Comparison of ENCODE assay signal across 22 cellular contexts in the genomic region with DNA sequence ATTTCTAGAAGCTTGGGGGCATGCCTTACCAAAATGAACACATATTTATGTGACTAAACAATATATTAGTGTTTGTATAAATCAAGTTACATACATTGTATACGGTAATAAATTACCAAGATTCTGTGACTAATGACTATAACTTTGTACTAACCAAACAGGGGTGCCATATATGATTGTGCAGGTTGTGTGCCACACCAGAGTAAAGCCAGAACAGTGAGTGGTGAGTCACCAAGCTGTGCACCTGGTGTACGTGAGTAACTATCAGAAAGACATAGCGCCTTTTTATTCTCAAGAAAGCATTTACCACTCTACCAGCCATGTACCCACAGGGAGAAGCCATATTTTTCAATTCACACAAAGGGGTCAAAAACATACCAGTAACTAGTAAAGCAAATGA.
"Had no signal": no experiment of that assay in that cellular context is flagged by ENCODE, and none has a peak within 500 bp of the region (broad histone marks: within the 10 kb centered on the region; RNA-seq: fewer than 3 reads in every experiment).

No MANE protein-coding gene starts in this region.

- FAIRE-seq: colon, pancreas had no signal

- H3K27ac Mint-ChIP-seq: dendritic cell treated with granulocyte-macrophage colony-stimulating factor and Interleukin-4, amounts not matched to agents 40 ng/mL and 50 ng/mL, for 4 days; effector memory CD8-positive, alpha-beta T cell; naive thymus-derived CD8-positive, alpha-beta T cell; progenitor cell of endocrine pancreas; stimulated activated effector memory CD8-positive, alpha-beta T cell treated with anti-CD3 and anti-CD28 coated beads, Interleukin-12 subunit alpha, Interleukin-12 subunit beta, amount 100 ng/mL, for 72 hours had no signal

- H3K27ac ChIP-seq: heart left ventricle, pancreas, suprapubic skin, thyroid gland, upper lobe of left lung, uterus had no signal

- H3K4me2 ChIP-seq: smooth muscle cell had no signal

- H3K4me3 Mint-ChIP-seq: dendritic cell treated with granulocyte-macrophage colony-stimulating factor and Interleukin-4, amounts not matched to agents 40 ng/mL and 50 ng/mL, for 4 days; effector memory CD8-positive, alpha-beta T cell; naive thymus-derived CD8-positive, alpha-beta T cell; stimulated activated effector memory CD8-positive, alpha-beta T cell treated with anti-CD3 and anti-CD28 coated beads, Interleukin-12 subunit alpha, Interleukin-12 subunit beta, amount 100 ng/mL, for 72 hours had no signal

- H3K27me3 Mint-ChIP-seq: dendritic cell treated with granulocyte-macrophage colony-stimulating factor and Interleukin-4, amounts not matched to agents 40 ng/mL and 50 ng/mL, for 4 days; effector memory CD8-positive, alpha-beta T cell; naive thymus-derived CD8-positive, alpha-beta T cell; progenitor cell of endocrine pancreas had no signal

- H3K9me3 Mint-ChIP-seq: dendritic cell treated with granulocyte-macrophage colony-stimulating factor and Interleukin-4, amounts not matched to agents 40 ng/mL and 50 ng/mL, for 4 days had no signal

- ATAC-seq: effector memory CD8-positive, alpha-beta T cell; heart left ventricle; mucosa of descending colon; naive thymus-derived CD8-positive, alpha-beta T cell; pancreas; right cardiac atrium; stimulated activated effector memory CD8-positive, alpha-beta T cell treated with anti-CD3 and anti-CD28 coated beads, Interleukin-12 subunit alpha, Interleukin-12 subunit beta, amount 100 ng/mL, for 72 hours; stimulated activated naive CD8-positive, alpha-beta T cell treated with anti-CD3 and anti-CD28 coated beads, Interleukin-15, Interleukin-2, amounts not matched to agents 100 U/mL and 50 U/mL, for 24 hours had no signal

- H3K27me3 ChIP-seq: heart left ventricle, pancreas, suprapubic skin, thyroid gland, upper lobe of left lung, uterus had no signal

- H3K4me3 ChIP-seq: heart left ventricle, mucosa of descending colon, pancreas, smooth muscle cell, suprapubic skin, thyroid gland, upper lobe of left lung, uterus had no signal

- H3K4me1 Mint-ChIP-seq: naive thymus-derived CD8-positive, alpha-beta T cell; stimulated activated effector memory CD8-positive, alpha-beta T cell treated with anti-CD3 and anti-CD28 coated beads, Interleukin-12 subunit alpha, Interleukin-12 subunit beta, amount 100 ng/mL, for 72 hours had no signal

- H3K4me1 ChIP-seq: heart left ventricle, pancreas, suprapubic skin, thyroid gland, upper lobe of left lung, uterus had no signal

- H3K36me3 Mint-ChIP-seq: naive thymus-derived CD8-positive, alpha-beta T cell; stimulated activated effector memory CD8-positive, alpha-beta T cell treated with anti-CD3 and anti-CD28 coated beads, Interleukin-12 subunit alpha, Interleukin-12 subunit beta, amount 100 ng/mL, for 72 hours had no signal

- DNase-seq: effector memory CD8-positive, alpha-beta T cell; foreskin melanocyte; heart left ventricle; hippocampal formation; kidney glomerular epithelial cell; mucosa of descending colon; naive thymus-derived CD8-positive, alpha-beta T cell; occipital lobe; pancreas; right cardiac atrium; stimulated activated CD4-positive, alpha-beta T cell treated with anti-CD3 and anti-CD28 coated beads, Interleukin-2, amount 100 ng/mL, for 48 hours; stimulated activated CD8-positive, alpha-beta memory T cell treated with anti-CD3 and anti-CD28 coated beads, Interleukin-4, amount 100 ng/mL, for 48 hours; stimulated activated naive CD8-positive, alpha-beta T cell treated with anti-CD3 and anti-CD28 coated beads, Interleukin-15, Interleukin-2, amounts not matched to agents 100 U/mL and 50 U/mL, for 24 hours; thyroid gland; upper lobe of left lung; uterus had no signal

- H3K9me3 ChIP-seq: heart left ventricle, mucosa of descending colon, pancreas, suprapubic skin, thyroid gland, upper lobe of left lung, uterus had no signal

- H3K36me3 ChIP-seq: heart left ventricle, pancreas, suprapubic skin, thyroid gland, upper lobe of left lung, uterus had no signal
